ENCODE assay signal across 10 cellular contexts in genomic region chr9:21294325-21294724, GRCh38. TPM values are rescaled to one million over a fixed set of nuclear protein-coding genes. Genes with fewer than 3 reads are reported as not detected.
DNase-seq lines count a peak whose midpoint lies in the region; ATAC-seq and TF ChIP-seq lines count a peak whose summit lies in the region.
"Had no signal": no experiment of that assay in that cellular context is flagged by ENCODE, and none has a peak within 500 bp of the region (broad histone marks: within the 10 kb centered on the region; RNA-seq: fewer than 3 reads in every experiment).

No MANE protein-coding gene starts in this region.

- H3K4me3 ChIP-seq in BE2C (ENCODE audit: low read depth, low read length): no peak overlapping the region
- H3K4me3 ChIP-seq in naive thymus-derived CD4-positive, alpha-beta T cell (ENCODE audit: low read length): no peak overlapping the region
- H3K4me3 ChIP-seq: spleen had no signal

- H3K4me1 ChIP-seq in BE2C: no peaks in the 10 kb centered on the region; the same call in 1 of the 2 replicates
- no peaks in the 10 kb centered on the region for H3K4me1 ChIP-seq in naive thymus-derived CD4-positive, alpha-beta T cell (ENCODE audit: control insufficient read depth in 2 of 2, insufficient read depth in 2 of 2, low read length in 2 of 2)

- no peaks in the 10 kb centered on the region for H3K36me3 ChIP-seq in BE2C
- no peaks in the 10 kb centered on the region for H3K36me3 ChIP-seq in naive thymus-derived CD4-positive, alpha-beta T cell (ENCODE audit: control insufficient read depth in 2 of 3, insufficient read depth in 3 of 3, low read length in 3 of 3)
- H3K36me3 ChIP-seq: spleen had no signal

- no peak overlapping the region for H3K27ac Mint-ChIP-seq in naive thymus-derived CD4-positive, alpha-beta T cell
- H3K27ac Mint-ChIP-seq: IgD-negative memory B cell had no signal

- intact Hi-C loops in naive thymus-derived CD4-positive, alpha-beta T cell (cut with micrococcal nuclease): no loop called here

- H3K4me3 Mint-ChIP-seq in naive thymus-derived CD4-positive, alpha-beta T cell: no peak overlapping the region
- H3K4me3 Mint-ChIP-seq: IgD-negative memory B cell had no signal

- peaks cover 0 to 3% (median 0%) of the 10 kb centered on the region in 11 donors for H3K9me3 Mint-ChIP-seq in naive thymus-derived CD4-positive, alpha-beta T cell

- CTCF ChIA-PET in naive thymus-derived CD4-positive, alpha-beta T cell (lab: Charles Lee): no interaction called here

- H3K4me1 Mint-ChIP-seq in naive thymus-derived CD4-positive, alpha-beta T cell: peaks cover 0 to 6% (median 0%) of the 10 kb centered on the region in 7 donors

- no peak for TF ChIP-seq CTCF in BE2C (IDR thresholded peaks at IDR 0.05; ENCODE audit: low read depth, low read length)

- H3K27ac ChIP-seq in naive thymus-derived CD4-positive, alpha-beta T cell (ENCODE audit: low read depth, low read length): no peak overlapping the region
- H3K27ac ChIP-seq: spleen had no signal

- ATAC-seq in GM18907 (IDR thresholded peaks at IDR 0.05; ENCODE audit: unreplicated experiment) (peak; percentile 73), HG02885 (IDR thresholded peaks at IDR 0.05; ENCODE audit: poor library complexity, unreplicated experiment) (peak; percentile 62)
- no peak for ATAC-seq in naive thymus-derived CD4-positive, alpha-beta T cell

- POLR2A ChIA-PET in naive thymus-derived CD4-positive, alpha-beta T cell (lab: Charles Lee): no interaction called here

- DNase-seq in RPMI8226: peak; percentile 86
- peak; percentile 7 for DNase-seq in myocyte (ENCODE audit: low read depth)
- no peak for DNase-seq in T1000 (lab: John Stamatoyannopoulos, UW)
- no peak for DNase-seq in BE2C
- no peak for DNase-seq in amniotic stem cell (lab: John Stamatoyannopoulos, UW)
- DNase-seq in naive thymus-derived CD4-positive, alpha-beta T cell: no peak
- DNase-seq: spleen had no signal

- no peaks in the 10 kb centered on the region for H3K36me3 Mint-ChIP-seq in naive thymus-derived CD4-positive, alpha-beta T cell
- H3K36me3 Mint-ChIP-seq: IgD-negative memory B cell had no signal

- peaks cover 13 to 25% (median 20%) of the 10 kb centered on the region in 5 donors for H3K27me3 Mint-ChIP-seq in naive thymus-derived CD4-positive, alpha-beta T cell

- no peaks in the 10 kb centered on the region for H3K9me3 ChIP-seq in BE2C
- no peaks in the 10 kb centered on the region for H3K9me3 ChIP-seq in naive thymus-derived CD4-positive, alpha-beta T cell (ENCODE audit: control insufficient read depth in 2 of 3, low read length in 3 of 3)
- H3K9me3 ChIP-seq: spleen had no signal

- no peaks in the 10 kb centered on the region for H3K27me3 ChIP-seq in BE2C
- no peaks in the 10 kb centered on the region for H3K27me3 ChIP-seq in naive thymus-derived CD4-positive, alpha-beta T cell (ENCODE audit: control insufficient read depth in 2 of 2, insufficient read depth in 2 of 2, low read length in 2 of 2)

RNA-seq across cellular contexts. Expression of gene IFNA5, which starts 10.8 kb away (rescaled TPM):
- total RNA-seq in myocyte: not detected in 2 replicates
- polyA plus RNA-seq in myocyte (2012): not detected
- polyA plus RNA-seq in BE2C (2012; ENCODE audit: insufficient read depth, insufficient read length, low read depth): not detected
- total RNA-seq in naive thymus-derived CD4-positive, alpha-beta T cell: not detected
- polyA plus RNA-seq in naive thymus-derived CD4-positive, alpha-beta T cell: not detected
- polyA plus RNA-seq: IgD-negative memory B cell, spleen had no signal

RNA-seq across cellular contexts. Expression of gene KLHL9, which starts 40.9 kb away (rescaled TPM):
- total RNA-seq in myocyte: 24.7 and 26.5 TPM in 2 replicates
- 11.3 TPM for polyA plus RNA-seq in myocyte (2012)
- polyA plus RNA-seq in BE2C (2012; ENCODE audit: insufficient read depth, insufficient read length, low read depth): 18.8 TPM
- total RNA-seq in naive thymus-derived CD4-positive, alpha-beta T cell: 10 to 100 TPM; 11.8 to 37.7 (median 19.1) TPM
- 10 to 100 TPM; 21.1 to 23.0 TPM for polyA plus RNA-seq in naive thymus-derived CD4-positive, alpha-beta T cell

RNA-seq across cellular contexts. Expression of gene IFNA14, which starts 54.5 kb away (rescaled TPM):
- not detected in 2 replicates for total RNA-seq in myocyte
- not detected for polyA plus RNA-seq in myocyte (2012)
- polyA plus RNA-seq in BE2C (2012; ENCODE audit: insufficient read depth, insufficient read length, low read depth): not detected
- not detected for total RNA-seq in naive thymus-derived CD4-positive, alpha-beta T cell
- polyA plus RNA-seq in naive thymus-derived CD4-positive, alpha-beta T cell: not detected
- total RNA-seq: spleen had no signal
- polyA plus RNA-seq: IgD-negative memory B cell, spleen had no signal

RNA-seq across cellular contexts. Expression of gene IFNA6, which starts 56.4 kb away (rescaled TPM):
- not detected in 2 replicates for total RNA-seq in myocyte
- not detected for polyA plus RNA-seq in myocyte (2012)
- not detected for polyA plus RNA-seq in BE2C (2012; ENCODE audit: insufficient read depth, insufficient read length, low read depth)
- not detected for total RNA-seq in naive thymus-derived CD4-positive, alpha-beta T cell
- not detected for polyA plus RNA-seq in naive thymus-derived CD4-positive, alpha-beta T cell
- polyA plus RNA-seq: IgD-negative memory B cell, spleen had no signal

Comparison
In these comparisons a context has a peak if more than half of its experiments do, and no peak if none do; other contexts are left out.
1. DNase-seq: peak in RPMI8226 (single experiment) and myocyte (single experiment); none in T1000 (single experiment), BE2C (single experiment), amniotic stem cell (single experiment) and naive thymus-derived CD4-positive, alpha-beta T cell (0 of 9).